ENCODE assay signal across 32 cellular contexts in the genomic region with DNA sequence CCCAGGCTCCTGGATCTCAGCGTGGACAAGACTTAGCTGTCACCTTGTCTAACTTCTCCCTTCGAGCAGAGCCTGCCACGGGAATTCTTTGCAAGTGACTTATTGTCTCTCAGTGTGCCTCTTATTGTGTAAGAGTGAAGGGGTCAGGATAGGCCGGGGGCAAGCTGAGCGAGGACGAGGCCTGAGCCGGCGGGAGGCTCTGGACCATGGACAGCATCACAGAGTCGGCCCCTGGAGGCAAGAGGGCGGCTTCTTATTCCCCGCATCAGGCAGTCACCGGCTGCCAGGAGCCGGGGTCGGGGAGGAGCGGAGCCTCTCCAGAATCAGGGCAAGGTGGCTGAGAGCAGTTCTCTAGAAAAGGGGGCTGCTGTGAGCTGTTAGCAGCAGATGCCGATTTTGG.
DNase-seq lines count a peak whose midpoint lies in the region; ATAC-seq, FAIRE-seq and TF ChIP-seq lines count a peak whose summit lies in the region.
"Had no signal": no experiment of that assay in that cellular context is flagged by ENCODE, and none has a peak within 500 bp of the region (broad histone marks: within the 10 kb centered on the region; RNA-seq: fewer than 3 reads in every experiment).

No MANE protein-coding gene starts in this region.

- no TSS peak for BruUV-seq in K562 (replicated peaks; lab: Mats Ljungman, UMichigan)

- no peak overlapping the region for H3K27ac ChIP-seq in SK-N-SH (ENCODE audit: low read depth in 2 of 2, low read length in 1 of 2)
- H3K27ac ChIP-seq in K562 (ENCODE audit: extremely low read depth, low read depth, low read length): no peak overlapping the region
- H3K27ac ChIP-seq: 22Rv1, body of pancreas, GM23248, lower lobe of right lung, suprapubic skin, upper lobe of right lung had no signal

- no peaks in the 10 kb centered on the region for H3K27me3 Mint-ChIP-seq in memory B cell
- H3K27me3 Mint-ChIP-seq: activated B cell treated with CpG ODN at 0.5 μM for 24 hours; CD4-positive, alpha-beta memory T cell had no signal

- CTCF ChIA-PET in SK-N-SH (lab: Yijun Ruan, JAX): interaction anchor here (0.8 to 1.8 kb wide), 6 partner anchors 9 to 121 kb away, joined by 3 to 5 read pairs (median 3); no protein-coding TSS in a partner anchor
- CTCF ChIA-PET in K562 (lab: Yijun Ruan, JAX; ENCODE audit: low intra/inter-chr PET ratio): no interaction called here

- H3K27me3 ChIP-seq in SK-N-SH (ENCODE audit: insufficient read depth) (no peaks in the 10 kb centered on the region; the same call in 1 of the 2 replicates), K562 (ENCODE audit: control insufficient read depth in 2 of 2, insufficient read depth in 2 of 2, low read length in 2 of 2) (peaks cover 42 to 77% of the 10 kb centered on the region in 2 experiments)

- WGBS in SK-N-SH (ENCODE audit: low lambda C conversion rate): 92% methylated on average over 15 of the region's 16 CpGs
- 3% methylated on average over 16 of the region's 16 CpGs for WGBS in K562 (ENCODE audit: insufficient coverage, low coverage, missing lambda C conversion rate)

- no peak for TF ChIP-seq RAD21 in SK-N-SH (IDR thresholded peaks at IDR 0.05; ENCODE audit: low read length)
- no peak for TF ChIP-seq RAD21 in K562 (CRISPR knock-in tag; conservative IDR thresholded peaks at IDR 0.05 in 1 of 2, IDR thresholded peaks at IDR 0.05 in 1 of 2)

- in situ Hi-C loops in K562 (cut with MboI): no loop called here

- no peaks in the 10 kb centered on the region for H3K36me3 ChIP-seq in SK-N-SH (replicated peaks in 1 of 2; ENCODE audit: control insufficient read depth in 1 of 2, insufficient read depth in 2 of 2, low read length in 1 of 2)
- no peaks in the 10 kb centered on the region for H3K36me3 ChIP-seq in K562 (ENCODE audit: control insufficient read depth, insufficient read depth, low read length)
- H3K36me3 ChIP-seq: lower lobe of right lung, suprapubic skin, upper lobe of right lung had no signal

- H3K4me3 ChIP-seq in SK-N-SH (ENCODE audit: low read depth in 2 of 2, low read length in 1 of 2) (no peak overlapping the region), K562 (no peak overlapping the region)
- H3K4me3 ChIP-seq: body of pancreas, GM23248, lower lobe of right lung, suprapubic skin, upper lobe of right lung had no signal

- TF ChIP-seq POLR2A in K562 (conservative IDR thresholded peaks at IDR 0.05): no peak

- no peak for FAIRE-seq in K562 (lab: Jason Lieb, UNC)
- FAIRE-seq: GM12891 had no signal

- TF ChIP-seq EP300 in SK-N-SH (IDR thresholded peaks at IDR 0.05; ENCODE audit: borderline replicate concordance in 1 of 2, low read depth in 1 of 2, low read length in 1 of 2) (no peak), K562 (IDR thresholded peaks at IDR 0.05; ENCODE audit: low read length) (no peak)

- POLR2A ChIA-PET in SK-N-SH (lab: Yijun Ruan, JAX): no interaction called here
- POLR2A ChIA-PET in K562 (lab: Yijun Ruan, JAX): interaction anchor here (0.7 to 1.0 kb wide), 2 partner anchors 9 to 12 kb away, joined by 3 read pairs; no protein-coding TSS in a partner anchor

- no peak overlapping the region for H3K4me2 ChIP-seq in SK-N-SH
- no peak overlapping the region for H3K4me2 ChIP-seq in K562 (ENCODE audit: insufficient read depth, low read length)

- no peak overlapping the region for H3K4me3 Mint-ChIP-seq in memory B cell
- H3K4me3 Mint-ChIP-seq: activated CD8-positive, alpha-beta memory T cell treated with anti-CD3 and anti-CD28 coated beads, Interleukin-2, amount 10 ng/mL, durations not matched to agents 7 days and 5 days; CD4-positive, alpha-beta memory T cell; stimulated activated effector memory CD8-positive, alpha-beta T cell treated with anti-CD3 and anti-CD28 coated beads, Interleukin-12 subunit alpha, Interleukin-12 subunit beta, amount 100 ng/mL, for 72 hours had no signal

- ATAC-seq in SK-N-SH treated with all-trans-retinoic acid at 6 μM for 48 hours (no peak), K562 (peak; percentile 15; the same call in 1 of the 3 replicates), memory B cell (ENCODE audit: low read depth) (no peak), GM18873 (IDR thresholded peaks at IDR 0.05; ENCODE audit: low FRiP score, unreplicated experiment) (no peak)
- ATAC-seq: activated CD8-positive, alpha-beta memory T cell treated with anti-CD3 and anti-CD28 coated beads, Interleukin-2, amount 10 ng/mL, durations not matched to agents 7 days and 5 days; body of pancreas; lower lobe of right lung; sciatic nerve; stimulated activated effector memory CD8-positive, alpha-beta T cell treated with anti-CD3 and anti-CD28 coated beads, Interleukin-12 subunit alpha, Interleukin-12 subunit beta, amount 100 ng/mL, for 72 hours; upper lobe of right lung had no signal

- intact Hi-C loops in K562 (cut with micrococcal nuclease): no loop called here

- H3K4me1 ChIP-seq in SK-N-SH (ENCODE audit: control insufficient read depth in 1 of 2, insufficient read depth in 2 of 2, low read depth in 1 of 2, low read length in 1 of 2) (peaks cover 0 to 37% of the 10 kb centered on the region in 2 experiments; a peak in 1 of 4 replicates), K562 (replicated peaks in 1 of 2; ENCODE audit: control insufficient read depth in 2 of 2, insufficient read depth in 2 of 2, low read length in 2 of 2) (peaks cover 0 to 12% of the 10 kb centered on the region in 2 experiments; a peak in 2 of 5 replicates)

- H3K79me2 ChIP-seq in SK-N-SH (ENCODE audit: insufficient read depth): no peaks in the 10 kb centered on the region
- no peaks in the 10 kb centered on the region for H3K79me2 ChIP-seq in K562 (ENCODE audit: control insufficient read depth, insufficient read depth, low read length)

- H2AFZ ChIP-seq in SK-N-SH (ENCODE audit: low read depth): no peak overlapping the region
- H2AFZ ChIP-seq in K562 (ENCODE audit: low read depth, low read length): no peak overlapping the region
- H2AFZ ChIP-seq: GM23248 had no signal

- no peaks in the 10 kb centered on the region for H3K9me3 ChIP-seq in SK-N-SH
- H3K9me3 ChIP-seq in K562 (replicated peaks; ENCODE audit: control insufficient read depth, insufficient read depth, low read depth, low read length): no peaks in the 10 kb centered on the region
- H3K9me3 ChIP-seq: body of pancreas, lower lobe of right lung, suprapubic skin, upper lobe of right lung had no signal

- H3K4me1 Mint-ChIP-seq in memory B cell: peaks cover 17% of the 10 kb centered on the region
- H3K4me1 Mint-ChIP-seq: activated CD8-positive, alpha-beta memory T cell treated with anti-CD3 and anti-CD28 coated beads, Interleukin-2, amount 10 ng/mL, durations not matched to agents 7 days and 5 days had no signal

- no peak for TF ChIP-seq CTCF in SK-N-SH (IDR thresholded peaks at IDR 0.05)
- TF ChIP-seq CTCF in K562 (IDR thresholded peaks at IDR 0.05 in 2 of 3, conservative IDR thresholded peaks at IDR 0.05 in 1 of 3; ENCODE audit: insufficient read depth in 2 of 3, low read depth in 1 of 3, low read length in 3 of 3): no peak

- H4K20me1 ChIP-seq in SK-N-SH (ENCODE audit: insufficient read depth) (no peaks in the 10 kb centered on the region), K562 (replicated peaks; ENCODE audit: control insufficient read depth, insufficient read depth, low read length) (peaks cover 10% of the 10 kb centered on the region)

- no peak for DNase-seq in SK-N-SH
- DNase-seq in K562 (ENCODE audit: extremely low read depth in 1 of 4, low spot score in 3 of 4): no peak
- no peak for DNase-seq in memory B cell (ENCODE audit: low spot score in 2 of 2)
- no peak for DNase-seq in NCI-H2029 (lab: John Stamatoyannopoulos, UW)
- no peak for DNase-seq in NCI-H1092 (lab: John Stamatoyannopoulos, UW)
- no peak for DNase-seq in central memory CD4-positive, alpha-beta T cell
- DNase-seq: activated B cell treated with CpG ODN at 0.5 μM for 24 hours; activated CD8-positive, alpha-beta memory T cell treated with anti-CD3 and anti-CD28 coated beads, Interleukin-2, amount 10 ng/mL, durations not matched to agents 7 days and 5 days; activated naive CD4-positive, alpha-beta T cell; activated T-cell treated with anti-CD3 and anti-CD28 coated beads, Interleukin-2, amount 50 U/mL, for 48 hours; body of pancreas; CD4-positive, alpha-beta memory T cell; GM23248; kidney glomerular epithelial cell; lower lobe of right lung; NCI-H1105 treated with DMSO at 0.1 percent for 48 hours; NCI-H2081; NCI-H446; NCI-H774; stimulated activated CD4-positive, alpha-beta T cell treated with anti-CD3 and anti-CD28 coated beads, Interleukin-12 subunit alpha, Interleukin-12 subunit beta, amount 100 ng/mL, for 4 hours; stimulated activated CD4-positive, alpha-beta T cell treated with anti-CD3 and anti-CD28 coated beads, Interleukin-4, amount 100 ng/mL, for 1 hour; T1000; upper lobe of right lung had no signal

- H3K36me3 Mint-ChIP-seq in memory B cell: no peaks in the 10 kb centered on the region
- H3K36me3 Mint-ChIP-seq: activated CD8-positive, alpha-beta memory T cell treated with anti-CD3 and anti-CD28 coated beads, Interleukin-2, amount 10 ng/mL, durations not matched to agents 7 days and 5 days; CD4-positive, alpha-beta memory T cell; IgD-negative memory B cell; stimulated activated effector memory CD8-positive, alpha-beta T cell treated with anti-CD3 and anti-CD28 coated beads, Interleukin-12 subunit alpha, Interleukin-12 subunit beta, amount 100 ng/mL, for 72 hours had no signal

- no peaks in the 10 kb centered on the region for H3F3A ChIP-seq in SK-N-SH (replicated peaks; ENCODE audit: insufficient read depth)

- no peaks in the 10 kb centered on the region for H3K9me2 ChIP-seq in SK-N-SH

- no peaks in the 10 kb centered on the region for H3K9me1 ChIP-seq in K562 (ENCODE audit: control insufficient read depth, insufficient read depth, low read length)

- H3K9ac ChIP-seq in SK-N-SH (no peak overlapping the region), K562 (ENCODE audit: insufficient read depth in 1 of 2, low read depth in 2 of 2, low read length in 2 of 2) (no peak overlapping the region)
- H3K9ac ChIP-seq: GM23248 had no signal

- no peaks in the 10 kb centered on the region for H3K9me3 Mint-ChIP-seq in memory B cell
- H3K9me3 Mint-ChIP-seq: activated B cell treated with CpG ODN at 0.5 μM for 24 hours; IgD-negative memory B cell; nephron; stimulated activated effector memory CD8-positive, alpha-beta T cell treated with anti-CD3 and anti-CD28 coated beads, Interleukin-12 subunit alpha, Interleukin-12 subunit beta, amount 100 ng/mL, for 72 hours had no signal

- peak overlapping the region; percentile 2 for H3K27ac Mint-ChIP-seq in memory B cell
- H3K27ac Mint-ChIP-seq: activated B cell treated with CpG ODN at 0.5 μM for 24 hours; activated CD8-positive, alpha-beta memory T cell treated with anti-CD3 and anti-CD28 coated beads, Interleukin-2, amount 10 ng/mL, durations not matched to agents 7 days and 5 days had no signal

TF ChIP-seq in SK-N-SH, 30 proteins besides CTCF, POLR2A, EP300 and RAD21 (continues in another document):
- TF ChIP-seq GATA2 (CRISPR knock-in tag; IDR thresholded peaks at IDR 0.05): no peak
- no peak for TF ChIP-seq RFX5 (IDR thresholded peaks at IDR 0.05; ENCODE audit: low read length)

TF ChIP-seq in SK-N-SH treated with all-trans-retinoic acid at 6 μM for 48 hours, 23 proteins besides CTCF, POLR2A, EP300 and RAD21 (continues in another document):
- no peak for TF ChIP-seq ZNF8 (CRISPR knock-in tag; IDR thresholded peaks at IDR 0.05)
- TF ChIP-seq ESRRG (CRISPR knock-in tag; IDR thresholded peaks at IDR 0.05): no peak

TF ChIP-seq in K562, 482 proteins besides CTCF, POLR2A, EP300 and RAD21 (continues in another document):
- TF ChIP-seq RBM22 (IDR thresholded peaks at IDR 0.05; ENCODE audit: low read depth, low read length, poor library complexity, severe bottlenecking) (no peak), ZFP1 (CRISPR knock-in tag; IDR thresholded peaks at IDR 0.05) (no peak)
